9 cellular contexts compared by ENCODE assay signal in the genomic region with DNA sequence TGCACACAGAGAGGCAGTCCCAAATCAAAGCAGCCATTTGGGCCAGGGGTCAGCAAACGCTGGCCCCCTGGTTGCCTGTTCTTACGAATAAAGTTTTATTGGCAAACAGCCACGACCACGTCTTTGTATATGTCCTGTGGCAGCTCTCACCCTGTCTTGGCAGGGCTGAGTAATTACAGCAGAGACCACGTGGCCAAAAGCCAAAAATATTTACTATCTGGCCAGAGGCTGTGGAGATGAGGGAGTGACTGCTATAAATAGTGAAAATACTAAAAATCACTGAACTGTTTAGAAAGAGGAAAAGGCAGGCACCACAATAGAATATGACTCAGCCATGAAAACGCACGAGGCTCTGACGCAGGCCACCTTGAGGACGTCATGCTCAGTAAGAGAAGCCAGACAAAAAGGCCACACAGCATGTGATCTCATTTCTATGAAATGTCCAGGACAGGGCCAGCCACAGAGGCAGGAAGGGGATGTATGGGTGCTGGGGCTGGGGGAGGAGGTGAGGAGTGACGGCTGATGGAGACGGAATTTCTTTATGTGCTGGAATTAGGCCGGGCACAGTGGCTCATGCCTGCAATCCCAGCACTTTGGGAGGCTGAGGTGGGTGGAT. TPM values are rescaled to one million over a fixed set of nuclear protein-coding genes. Genes with fewer than 3 reads are reported as not detected.
DNase-seq lines count a peak whose midpoint lies in the region; ATAC-seq, FAIRE-seq and TF ChIP-seq lines count a peak whose summit lies in the region.
"Had no signal": no experiment of that assay in that cellular context is flagged by ENCODE, and none has a peak within 500 bp of the region (broad histone marks: within the 10 kb centered on the region; RNA-seq: fewer than 3 reads in every experiment).

No MANE protein-coding gene starts in this region.

- CTCF ChIA-PET in GM10248 (lab: Yijun Ruan, JAX), result no interaction called here

- H3K4me3 ChIP-seq in heart left ventricle (no peak overlapping the region), skin epidermis (no peak overlapping the region)

- FAIRE-seq in H54 (lab: Jason Lieb, UNC), result peak; percentile 91

- no peaks in the 10 kb centered on the region for H3K27me3 ChIP-seq in heart left ventricle

- POLR2A ChIA-PET in GM10248 (lab: Yijun Ruan, JAX), result no interaction called here

- DNase-seq in H54 (ENCODE audit: insufficient read length, low spot score) (peak; percentile 84), SW480 (ENCODE audit: low spot score) (peak; percentile 14), heart left ventricle (peak in 4 of 5 donors; percentile 60 to 94 (median 78)), GM10248 (ENCODE audit: extremely low spot score) (no peak), NCI-H1092 treated with DMSO at 0.1 percent for 48 hours (lab: John Stamatoyannopoulos, UW) (no peak)
- DNase-seq in effector CD4-positive, alpha-beta T cell, result no peak

- 14 to 22% (median 17%) methylated on average over 12 of the region's 12 CpGs for WGBS in heart left ventricle, 4 donors

- peaks cover 3 to 92% (median 79%) of the 10 kb centered on the region in 9 donors for H3K36me3 ChIP-seq in heart left ventricle

- peaks cover 0 to 22% (median 11%) of the 10 kb centered on the region in 12 donors for H3K4me1 ChIP-seq in heart left ventricle

- TF ChIP-seq POLR2A in H54 (IDR thresholded peaks at IDR 0.05; ENCODE audit: low read depth, low read length) (no peak), heart left ventricle (IDR thresholded peaks at IDR 0.05) (no peak)

- TF ChIP-seq CTCF in heart left ventricle (IDR thresholded peaks at IDR 0.05) (no peak), GM10248 (IDR thresholded peaks at IDR 0.05; ENCODE audit: control extremely low read depth, extremely low read depth, low read depth, missing control alignments) (no peak)

- intact Hi-C loops in heart left ventricle (cut with DNase I), result no loop called here

- H3K27ac ChIP-seq in heart left ventricle, result peak overlapping the region; percentile 9 to 92 (median 85)
- peak overlapping the region in 11 of 21 experiments; percentile 8 to 75 (median 37) for H3K27ac ChIP-seq in skin epidermis

- H3K9me3 ChIP-seq in heart left ventricle, result no peaks in the 10 kb centered on the region

- peak; percentile 82 to 95 (median 94) for ATAC-seq in heart left ventricle
- no peak for ATAC-seq in GM18520 (IDR thresholded peaks at IDR 0.05; ENCODE audit: unreplicated experiment)

RNA-seq across cellular contexts. Expression of gene SMIM24, which starts 29.4 kb away (rescaled TPM):
- total RNA-seq in heart left ventricle, result not detected
- polyA plus RNA-seq in heart left ventricle, result under 1 TPM in 1 of 2 donors, not detected in 1; 0.15 TPM
- polyA plus RNA-seq: IgD-negative memory B cell had no signal

RNA-seq across cellular contexts. Expression of gene SMIM44, which starts 32.3 kb away (rescaled TPM):
- total RNA-seq in heart left ventricle, result not detected
- polyA plus RNA-seq in heart left ventricle, result not detected
- polyA plus RNA-seq: IgD-negative memory B cell had no signal

RNA-seq across cellular contexts. Expression of gene DOHH, which starts 49.6 kb away (rescaled TPM):
- total RNA-seq in heart left ventricle, result 10 to 100 TPM in 5 of 9 donors, 1 to 10 TPM in 4; 7.4 to 32.3 (median 10.1) TPM
- 10 to 100 TPM; 17.9 to 34.3 TPM for polyA plus RNA-seq in heart left ventricle

RNA-seq across cellular contexts. Expression of gene FZR1, which starts 55.2 kb away (rescaled TPM):
- 10 to 100 TPM; 15.4 to 41.0 (median 26.4) TPM for total RNA-seq in heart left ventricle
- 10 to 100 TPM; 13.9 to 23.5 TPM for polyA plus RNA-seq in heart left ventricle

Comparison
In these comparisons a context has a peak if more than half of its experiments do, and no peak if none do; other contexts are left out.
1. DNase-seq: peak in H54 (single experiment), SW480 (single experiment) and heart left ventricle (4 of 5); none in GM10248 (single experiment), NCI-H1092 treated with DMSO at 0.1 percent for 48 hours (single experiment) and effector CD4-positive, alpha-beta T cell (single experiment).